29 cellular contexts compared by ENCODE assay signal in genomic region chr2:175732523-175732922, GRCh38.
"Had no signal": no experiment of that assay in that cellular context is flagged by ENCODE, and none has a peak within 500 bp of the region (broad histone marks: within the 10 kb centered on the region; RNA-seq: fewer than 3 reads in every experiment).

No MANE protein-coding gene starts in this region.

- H3K4me1 ChIP-seq: pancreas, psoas muscle, sigmoid colon, spleen, suprapubic skin, testis, tibial artery, upper lobe of left lung, vagina had no signal

- H3K27me3 ChIP-seq: pancreas, right lobe of liver, sigmoid colon, suprapubic skin, testis, tibial artery, upper lobe of left lung, vagina had no signal

- H3K36me3 ChIP-seq: neutrophil, pancreas, right lobe of liver, sigmoid colon, spleen, suprapubic skin, tibial artery, upper lobe of left lung, vagina had no signal

- H3K27ac ChIP-seq: neutrophil, pancreas, psoas muscle, right lobe of liver, sigmoid colon, spleen, suprapubic skin, testis, tibial artery, upper lobe of left lung, vagina had no signal

- ATAC-seq: naive thymus-derived CD8-positive, alpha-beta T cell; natural killer cell treated with Interleukin-12 subunit alpha and Interleukin-12 subunit beta and Interleukin-15 and Interleukin-18, amount 100 ng/mL, for 72 hours; pancreas; psoas muscle; right cardiac atrium; right lobe of liver; stimulated activated memory B cell treated with anti-CD40 and anti-IgM and Interleukin-4, amounts not matched to agents 10 μg/mL and 1 μg/mL and 100 μg/mL, for 72 hours; stimulated activated naive CD8-positive, alpha-beta T cell treated with anti-CD3 and anti-CD28 coated beads, Interleukin-15, Interleukin-2, amounts not matched to agents 100 U/mL and 50 U/mL, for 24 hours had no signal

- H3K4me3 ChIP-seq: pancreas, psoas muscle, right lobe of liver, sigmoid colon, smooth muscle cell, spleen, suprapubic skin, testis, tibial artery, upper lobe of left lung, vagina had no signal

- DNase-seq: naive B cell; naive thymus-derived CD8-positive, alpha-beta T cell; nephron progenitor cell; nucleus accumbens; pancreas; psoas muscle; right cardiac atrium; right lobe of liver; sigmoid colon; spleen; stimulated activated CD4-positive, alpha-beta T cell treated with anti-CD3 and anti-CD28 coated beads, Interleukin-12 subunit alpha, Interleukin-12 subunit beta, amount 100 ng/mL, for 4 hours; stimulated activated CD4-positive, alpha-beta T cell treated with anti-CD3 and anti-CD28 coated beads, Interleukin-1b, Interleukin-23, amount 100 ng/mL, for 48 hours; stimulated activated CD4-positive, alpha-beta T cell treated with anti-CD3 and anti-CD28 coated beads, Interleukin-4, amount 100 ng/mL, for 1 hour; stimulated activated CD4-positive, alpha-beta T cell treated with anti-CD3 and anti-CD28 coated beads, Interleukin-4, amount 100 ng/mL, for 4 hours; stimulated activated CD8-positive, alpha-beta memory T cell treated with anti-CD3 and anti-CD28 coated beads, Interleukin-4, amount 100 ng/mL, for 48 hours; stimulated activated naive CD4-positive, alpha-beta T cell; stimulated activated naive CD8-positive, alpha-beta T cell treated with anti-CD3 and anti-CD28 coated beads, Interleukin-15, amount 100 ng/mL, for 72 hours; stimulated activated naive CD8-positive, alpha-beta T cell treated with anti-CD3 and anti-CD28 coated beads, Interleukin-15, Interleukin-2, amounts not matched to agents 100 U/mL and 50 U/mL, for 24 hours; substantia nigra; testis; tibial artery; trophoblast cell; upper lobe of left lung had no signal

- H3K9me3 ChIP-seq: neutrophil, pancreas, right lobe of liver, suprapubic skin, testis, tibial artery, upper lobe of left lung, vagina had no signal
